Comparison of ENCODE assay signal across 17 cellular contexts in genomic region chr20:39568090-39568489, GRCh38.
DNase-seq lines count a peak whose midpoint lies in the region; ATAC-seq, FAIRE-seq and TF ChIP-seq lines count a peak whose summit lies in the region.
"Had no signal": no experiment of that assay in that cellular context is flagged by ENCODE, and none has a peak within 500 bp of the region (broad histone marks: within the 10 kb centered on the region; RNA-seq: fewer than 3 reads in every experiment).

No MANE protein-coding gene starts in this region.

- H3K36me3 ChIP-seq in BE2C, result no peaks in the 10 kb centered on the region

- peak; percentile 9 for DNase-seq in choroid plexus epithelial cell (ENCODE audit: low read depth)
- no peak for DNase-seq in urothelium cell line (ENCODE audit: low spot score)
- no peak for DNase-seq in HuH-7 (ENCODE audit: low spot score)
- DNase-seq in activated T-cell treated with anti-CD3 and anti-CD28 coated beads, Interleukin-2, amount 50 U/mL, for 48 hours, result no peak
- DNase-seq in BE2C, result no peak
- DNase-seq: activated CD8-positive, alpha-beta memory T cell treated with anti-CD3 and anti-CD28 coated beads, Interleukin-2, amount 50 U/mL, for 4 hours; DMS53; HCEC 1CT; NCI-H510A treated with DMSO at 0.1 percent for 48 hours; testis had no signal

- H3K27me3 ChIP-seq in BE2C, result no peaks in the 10 kb centered on the region
- H3K27me3 ChIP-seq: testis had no signal

- FAIRE-seq in urothelium cell line (lab: Jason Lieb, UNC), result no peak
- FAIRE-seq: RCC 7860 had no signal

- TF ChIP-seq CTCF in choroid plexus epithelial cell (conservative IDR thresholded peaks at IDR 0.05; ENCODE audit: low read depth, low read length) (no peak), BE2C (IDR thresholded peaks at IDR 0.05; ENCODE audit: low read depth, low read length) (no peak)

- no peaks in the 10 kb centered on the region for H3K9me3 ChIP-seq in BE2C
- H3K9me3 ChIP-seq: testis had no signal

- no peak overlapping the region for H3K4me3 ChIP-seq in choroid plexus epithelial cell (ENCODE audit: low read depth, low read length)
- H3K4me3 ChIP-seq in BE2C (ENCODE audit: low read depth, low read length), result no peak overlapping the region
- H3K4me3 ChIP-seq: testis had no signal

- H3K4me1 ChIP-seq in BE2C, result no peaks in the 10 kb centered on the region
- H3K4me1 ChIP-seq: testis had no signal

- ATAC-seq in GM18868 (IDR thresholded peaks at IDR 0.05; ENCODE audit: unreplicated experiment) (peak; percentile 79), GM21526 (IDR thresholded peaks at IDR 0.05; ENCODE audit: low FRiP score, unreplicated experiment) (peak; percentile 63), HG03103 (IDR thresholded peaks at IDR 0.05; ENCODE audit: low read depth, unreplicated experiment) (peak; percentile 73)
- ATAC-seq: activated CD4-positive, CD25-positive, alpha-beta regulatory T cell treated with anti-CD3 and anti-CD28 coated beads, Interleukin-2, amount 50 U/mL, for 24 hours; activated naive CD4-positive, alpha-beta T cell treated with anti-CD3 and anti-CD28 coated beads, Interleukin-2, amount 50 U/mL, for 72 hours; natural killer cell treated with Interleukin-12 subunit alpha and Interleukin-12 subunit beta and Interleukin-15 and Interleukin-18, amount 100 ng/mL, for 72 hours had no signal
